In genomic region chr20:49915380-49916145, GRCh38 we compare ENCODE assay signal across 8 cellular contexts. TPM values are rescaled to one million over a fixed set of nuclear protein-coding genes. Genes with fewer than 3 reads are reported as not detected.
A peak's percentile ranks its signal among the peaks of the same experiment; 100 is the strongest.
DNase-seq lines count a peak whose midpoint lies in the region; ATAC-seq and TF ChIP-seq lines count a peak whose summit lies in the region.

SPATA2 (minus strand) TSS chr20:49915529; CDS start chr20:49908490, 7,039 bp downstream.

- no peak for TF ChIP-seq CTCF in endodermal cell (conservative IDR thresholded peaks at IDR 0.05)

- CTCF ChIA-PET in activated CD8-positive, alpha-beta memory T cell treated with anti-CD3 and anti-CD28 coated beads, Interleukin-2, amount 10 ng/mL, durations not matched to agents 7 days and 5 days (lab: Charles Lee) = interaction anchor here (0.6 to 3.8 kb wide), 15 partner anchors 12 to 373 kb away, joined by 3 to 15 read pairs (median 3); partner anchors contain the start of gene RNF114

- peak within 1 kb of the TSS; percentile 100 for H3K27ac Mint-ChIP-seq in activated CD8-positive, alpha-beta memory T cell treated with anti-CD3 and anti-CD28 coated beads, Interleukin-2, amount 10 ng/mL, durations not matched to agents 7 days and 5 days
- H3K27ac Mint-ChIP-seq in endodermal cell = peak within 1 kb of the TSS; percentile 100

- H3K36me3 Mint-ChIP-seq in activated CD8-positive, alpha-beta memory T cell treated with anti-CD3 and anti-CD28 coated beads, Interleukin-2, amount 10 ng/mL, durations not matched to agents 7 days and 5 days = no peaks in the 10 kb centered on the region
- H3K36me3 Mint-ChIP-seq in endodermal cell (ENCODE audit: low read depth) = no peaks in the 10 kb centered on the region

- 1% methylated on average over 42 to 69 of the region's 69 CpGs for WGBS in endodermal cell (ENCODE audit: insufficient coverage in 1 of 2, insufficient read length in 1 of 2), 2 experiments
- WGBS in mesodermal cell (ENCODE audit: insufficient coverage in 2 of 2), 2 experiments = 0 to 2% methylated on average over 62 to 67 of the region's 69 CpGs

- no peaks in the 10 kb centered on the region for H3K27me3 Mint-ChIP-seq in activated CD8-positive, alpha-beta memory T cell treated with anti-CD3 and anti-CD28 coated beads, Interleukin-2, amount 10 ng/mL, durations not matched to agents 7 days and 5 days
- H3K27me3 Mint-ChIP-seq in endodermal cell (ENCODE audit: insufficient read depth) = peaks cover 9% of the 10 kb centered on the region

- H3K4me1 ChIP-seq in endodermal cell (ENCODE audit: control insufficient read depth, insufficient read depth, low read length) (peaks cover 6% of the 10 kb centered on the region), mesodermal cell (ENCODE audit: control insufficient read depth, insufficient read depth, low read length, poor library complexity, severe bottlenecking) (peaks cover 20% of the 10 kb centered on the region)

- H3K4me1 Mint-ChIP-seq in activated CD8-positive, alpha-beta memory T cell treated with anti-CD3 and anti-CD28 coated beads, Interleukin-2, amount 10 ng/mL, durations not matched to agents 7 days and 5 days = peaks cover 37% of the 10 kb centered on the region
- H3K4me1 Mint-ChIP-seq in endodermal cell = peaks cover 21% of the 10 kb centered on the region

- no peaks in the 10 kb centered on the region for H3K9me3 ChIP-seq in endodermal cell (ENCODE audit: control insufficient read depth, low read length)
- H3K9me3 ChIP-seq in mesodermal cell (ENCODE audit: control insufficient read depth, low read length) = no peaks in the 10 kb centered on the region

- H3K4me3 Mint-ChIP-seq in activated CD8-positive, alpha-beta memory T cell treated with anti-CD3 and anti-CD28 coated beads, Interleukin-2, amount 10 ng/mL, durations not matched to agents 7 days and 5 days = peak within 1 kb of the TSS; percentile 100
- H3K4me3 Mint-ChIP-seq in endodermal cell = peak within 1 kb of the TSS; percentile 86

- H3K36me3 ChIP-seq in endodermal cell (ENCODE audit: control insufficient read depth, insufficient read depth, low read length) (peaks cover 5% of the 10 kb centered on the region), mesodermal cell (ENCODE audit: control insufficient read depth, insufficient read depth, low read length) (peaks cover 7% of the 10 kb centered on the region)

- peak within 1 kb of the TSS; percentile 98 for H3K4me3 ChIP-seq in endodermal cell (ENCODE audit: low read length)
- H3K4me3 ChIP-seq in mesodermal cell (ENCODE audit: extremely low read depth, insufficient read depth, low read length, poor library complexity, severe bottlenecking) = peak within 1 kb of the TSS; percentile 96

- H3K9ac ChIP-seq in endodermal cell (ENCODE audit: extremely low read depth, low read length, poor library complexity, severe bottlenecking) = peak within 1 kb of the TSS; percentile 97

- peak; percentile 81 for ATAC-seq in GM21360 (IDR thresholded peaks at IDR 0.05; ENCODE audit: unreplicated experiment)
- ATAC-seq in activated CD8-positive, alpha-beta memory T cell treated with anti-CD3 and anti-CD28 coated beads, Interleukin-2, amount 10 ng/mL, durations not matched to agents 7 days and 5 days = peak; percentile 81

- peak within 1 kb of the TSS; percentile 100 for H3K27ac ChIP-seq in endodermal cell (ENCODE audit: low read depth, low read length)
- H3K27ac ChIP-seq in mesodermal cell (ENCODE audit: low read depth, low read length, severe bottlenecking) = peak within 1 kb of the TSS; percentile 100

- H3K9me3 Mint-ChIP-seq in activated CD8-positive, alpha-beta memory T cell treated with anti-CD3 and anti-CD28 coated beads, Interleukin-2, amount 10 ng/mL, durations not matched to agents 7 days and 5 days (ENCODE audit: low read depth) = no peaks in the 10 kb centered on the region
- H3K9me3 Mint-ChIP-seq in endodermal cell = peaks cover 3% of the 10 kb centered on the region

- peak; percentile 96 for DNase-seq in COLO829 (ENCODE audit: low spot score)
- DNase-seq in HT1080 (ENCODE audit: low read depth) = peak; percentile 93
- DNase-seq in NOMO-1 treated with dmso at 0.1 percent for 144 hours (lab: John Stamatoyannopoulos, UW; ENCODE audit: unreplicated experiment) = peak; percentile 77
- peak; percentile 97 for DNase-seq in activated CD8-positive, alpha-beta memory T cell treated with anti-CD3 and anti-CD28 coated beads, Interleukin-2, amount 10 ng/mL, durations not matched to agents 7 days and 5 days
- DNase-seq in endodermal cell = peak; percentile 97
- peak; percentile 89 for DNase-seq in stimulated activated CD8-positive, alpha-beta memory T cell treated with anti-CD3 and anti-CD28 coated beads, Interleukin-15, amount 100 ng/mL, for 24 hours (ENCODE audit: low read depth)

- H3K27me3 ChIP-seq in endodermal cell (ENCODE audit: control insufficient read depth, insufficient read depth, low read length, poor library complexity, severe bottlenecking) = no peaks in the 10 kb centered on the region

RNA-seq across cellular contexts. Expression of gene SPATA2, which starts in this region (rescaled TPM):
- 6.7 and 8.7 TPM in 2 replicates for total RNA-seq in HT1080 (2014; rRNA removed; shearing (Covaris generic))
- polyA plus RNA-seq in HT1080 (2015; cell fraction: cytosol; rRNA removed) = 12.4 and 13.3 TPM in 2 replicates
- 7.3 and 9.5 TPM in 2 replicates for polyA plus RNA-seq in HT1080 (2015; cell fraction: nucleus; rRNA removed)
- 10 to 100 TPM; 10.2 to 11.1 TPM for total RNA-seq in activated CD8-positive, alpha-beta memory T cell treated with anti-CD3 and anti-CD28 coated beads, Interleukin-2, amount 10 ng/mL, durations not matched to agents 7 days and 5 days
- 10 to 100 TPM in 1 of 2 donors, 1 to 10 TPM in 1; 8.6 to 10.4 TPM for total RNA-seq in endodermal cell
- 10.2 TPM for polyA plus RNA-seq in endodermal cell (2013, experiment 1 of 2)
- 8.3 TPM for polyA plus RNA-seq in endodermal cell (2013, experiment 2 of 2)
- polyA plus RNA-seq in mesodermal cell (2013, experiment 1 of 2) = 6.3 TPM
- polyA plus RNA-seq in mesodermal cell (2013, experiment 2 of 2) = 5.3 TPM

Comparison
In these comparisons a context has a peak if more than half of its experiments do, and no peak if none do; other contexts are left out.
1. Peak in every context shown above with its lines: DNase-seq, ATAC-seq, H3K4me3 ChIP-seq and H3K27ac ChIP-seq.